In the genomic region with DNA sequence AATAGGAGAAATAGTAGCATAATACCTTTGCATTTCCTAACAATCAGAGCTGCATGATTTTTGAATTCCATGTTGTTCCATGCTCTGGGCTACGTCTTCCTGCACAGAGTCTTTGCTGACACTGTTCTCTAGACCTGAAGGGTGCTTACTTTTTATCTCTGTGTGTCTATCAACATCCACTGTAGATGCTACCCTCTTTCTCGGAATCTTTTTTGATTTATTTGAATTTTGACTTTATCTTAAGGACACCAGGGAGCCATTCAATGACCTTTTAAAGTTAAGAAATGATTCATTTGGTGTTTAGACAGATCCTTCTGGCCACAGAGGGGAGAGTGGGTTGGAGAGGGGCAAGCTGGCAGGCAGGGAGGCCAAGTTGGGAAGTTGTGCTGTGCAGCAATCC, we compare ENCODE assay signal across 11 cellular contexts.
"Had no signal": no experiment of that assay in that cellular context is flagged by ENCODE, and none has a peak within 500 bp of the region (broad histone marks: within the 10 kb centered on the region; RNA-seq: fewer than 3 reads in every experiment).

No MANE protein-coding gene starts in this region.

- H3K4me3 ChIP-seq: dorsolateral prefrontal cortex, gastroesophageal sphincter, heart right ventricle had no signal

- H3K27me3 Mint-ChIP-seq: activated T-helper 17 cell treated with anti-CD3 and anti-CD28 coated beads, Interleukin-2, amount 50 U/mL, for 72 hours had no signal

- DNase-seq: activated CD4-positive, alpha-beta T cell treated with anti-CD3 and anti-CD28 coated beads, Interleukin-2, amount 50 U/mL, for 48 hours; activated naive CD4-positive, alpha-beta T cell treated with Interleukin-2 at 50 U/mL for 16 hours; aorta; heart right ventricle; naive thymus-derived CD4-positive, alpha-beta T cell had no signal

- H3K9me3 ChIP-seq: heart right ventricle had no signal

- H3K27ac Mint-ChIP-seq: activated T-helper 17 cell treated with anti-CD3 and anti-CD28 coated beads, Interleukin-2, amount 50 U/mL, for 72 hours; naive thymus-derived CD4-positive, alpha-beta T cell; stimulated activated effector memory CD8-positive, alpha-beta T cell treated with anti-CD3 and anti-CD28 coated beads, Interleukin-12 subunit alpha, Interleukin-12 subunit beta, amount 100 ng/mL, for 72 hours had no signal

- H3K4me3 Mint-ChIP-seq: activated T-helper 17 cell treated with anti-CD3 and anti-CD28 coated beads, Interleukin-2, amount 50 U/mL, for 72 hours; naive thymus-derived CD4-positive, alpha-beta T cell; stimulated activated effector memory CD8-positive, alpha-beta T cell treated with anti-CD3 and anti-CD28 coated beads, Interleukin-12 subunit alpha, Interleukin-12 subunit beta, amount 100 ng/mL, for 72 hours had no signal

- H3K9me3 Mint-ChIP-seq: activated T-helper 17 cell treated with anti-CD3 and anti-CD28 coated beads, Interleukin-2, amount 50 U/mL, for 72 hours; naive thymus-derived CD4-positive, alpha-beta T cell; stimulated activated effector memory CD8-positive, alpha-beta T cell treated with anti-CD3 and anti-CD28 coated beads, Interleukin-12 subunit alpha, Interleukin-12 subunit beta, amount 100 ng/mL, for 72 hours had no signal

- H3K4me1 Mint-ChIP-seq: activated T-helper 17 cell treated with anti-CD3 and anti-CD28 coated beads, Interleukin-2, amount 50 U/mL, for 72 hours; naive thymus-derived CD4-positive, alpha-beta T cell; stimulated activated effector memory CD8-positive, alpha-beta T cell treated with anti-CD3 and anti-CD28 coated beads, Interleukin-12 subunit alpha, Interleukin-12 subunit beta, amount 100 ng/mL, for 72 hours had no signal

- ATAC-seq: activated T-helper 17 cell treated with anti-CD3 and anti-CD28 coated beads, Interleukin-2, amount 50 U/mL, for 72 hours; gastroesophageal sphincter; heart right ventricle; left lobe of liver; naive thymus-derived CD4-positive, alpha-beta T cell; stimulated activated effector memory CD8-positive, alpha-beta T cell treated with anti-CD3 and anti-CD28 coated beads, Interleukin-12 subunit alpha, Interleukin-12 subunit beta, amount 100 ng/mL, for 72 hours had no signal

- H3K36me3 ChIP-seq: gastroesophageal sphincter, heart right ventricle had no signal

- H3K36me3 Mint-ChIP-seq: naive thymus-derived CD4-positive, alpha-beta T cell; stimulated activated effector memory CD8-positive, alpha-beta T cell treated with anti-CD3 and anti-CD28 coated beads, Interleukin-12 subunit alpha, Interleukin-12 subunit beta, amount 100 ng/mL, for 72 hours had no signal

- H3K27me3 ChIP-seq: dorsolateral prefrontal cortex, gastroesophageal sphincter had no signal

- H3K27ac ChIP-seq: gastroesophageal sphincter, heart right ventricle, VCaP had no signal
